Comparison of ENCODE assay signal across 9 cellular contexts in the genomic region with DNA sequence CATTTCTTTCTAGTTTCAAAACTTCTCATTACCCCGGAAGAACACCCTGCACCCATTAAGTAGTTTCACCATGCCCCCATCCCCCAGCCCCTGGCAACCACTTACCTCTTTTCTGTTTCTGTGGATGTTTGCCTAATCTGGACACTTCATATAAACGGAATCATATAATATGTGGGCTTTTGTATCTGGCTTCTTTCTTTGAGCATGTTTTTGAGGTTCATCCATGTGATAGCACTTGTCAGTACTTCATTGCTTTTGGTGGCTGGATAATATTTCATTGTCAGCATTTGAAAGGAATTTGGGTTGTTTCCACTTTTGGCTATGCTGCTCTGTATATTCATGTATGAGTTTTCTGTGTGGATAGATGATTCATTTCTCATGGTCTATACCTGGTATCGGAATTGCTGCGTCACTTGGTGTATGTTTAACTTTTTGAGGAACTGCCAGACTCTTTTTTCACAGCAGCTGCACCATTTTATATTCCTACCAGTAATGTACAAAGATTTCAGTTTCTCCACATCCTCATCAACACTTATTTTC. TPM values are rescaled to one million over a fixed set of nuclear protein-coding genes. Genes with fewer than 3 reads are reported as not detected.
DNase-seq lines count a peak whose midpoint lies in the region; ATAC-seq and TF ChIP-seq lines count a peak whose summit lies in the region.
"Had no signal": no experiment of that assay in that cellular context is flagged by ENCODE, and none has a peak within 500 bp of the region (broad histone marks: within the 10 kb centered on the region; RNA-seq: fewer than 3 reads in every experiment).

No MANE protein-coding gene starts in this region.

- H3K27ac ChIP-seq in mesendoderm (ENCODE audit: low read depth, low read length) (no peak overlapping the region), testis (no peak overlapping the region)

- no peak overlapping the region for H3K56ac ChIP-seq in mesendoderm (ENCODE audit: low read length)

- H3K36me3 Mint-ChIP-seq in activated B cell treated with CpG ODN at 0.5 μM for 24 hours (ENCODE audit: low read depth), result peaks cover 38% of the 10 kb centered on the region
- H3K36me3 Mint-ChIP-seq in naive thymus-derived CD8-positive, alpha-beta T cell, result peaks cover 3 to 32% (median 11%) of the 10 kb centered on the region in 3 donors

- no CpG with 5 or more reads among the region's 4 CpGs for WGBS in mesendoderm (ENCODE audit: extremely low coverage, insufficient coverage, low lambda C conversion rate)
- 76 to 83% methylated on average over 4 of the region's 4 CpGs for WGBS in testis, 2 donors

- H3K4me3 Mint-ChIP-seq in activated B cell treated with CpG ODN at 0.5 μM for 24 hours, result peak overlapping the region; percentile 79
- peak overlapping the region in 7 of 10 donors; percentile 1 to 69 (median 48) for H3K4me3 Mint-ChIP-seq in naive thymus-derived CD8-positive, alpha-beta T cell

- H2BK5ac ChIP-seq in mesendoderm (ENCODE audit: low read length), result no peak overlapping the region

- H4K5ac ChIP-seq in mesendoderm (ENCODE audit: low read length), result no peak overlapping the region

- no peaks in the 10 kb centered on the region for H3K4me1 ChIP-seq in mesendoderm (ENCODE audit: control insufficient read depth, low read depth, low read length)
- H3K4me1 ChIP-seq in testis, result peaks cover 3% of the 10 kb centered on the region

- POLR2A ChIA-PET in activated B cell treated with CpG ODN at 0.5 μM for 24 hours (lab: Charles Lee), result interaction anchor here (0.9 to 1.2 kb wide), 3 partner anchors 22 to 142 kb away, joined by 4 to 10 read pairs (median 5); a partner anchor contains a TSS
- POLR2A ChIA-PET in naive thymus-derived CD8-positive, alpha-beta T cell (lab: Charles Lee), result interaction anchor here (0.6 kb wide), 2 partner anchors 17 to 20 kb away, joined by 4 to 10 read pairs; no protein-coding TSS in a partner anchor

- no peaks in the 10 kb centered on the region for H3K27me3 Mint-ChIP-seq in activated B cell treated with CpG ODN at 0.5 μM for 24 hours
- H3K27me3 Mint-ChIP-seq in naive thymus-derived CD8-positive, alpha-beta T cell, result no peaks in the 10 kb centered on the region

- ATAC-seq in HG03060 (IDR thresholded peaks at IDR 0.05; ENCODE audit: low read depth, unreplicated experiment) (peak; percentile 74), activated B cell treated with CpG ODN at 0.5 μM for 24 hours (ENCODE audit: low read depth) (peak; percentile 79)
- ATAC-seq in naive thymus-derived CD8-positive, alpha-beta T cell, result no peak

- DNase-seq in activated CD4-positive, alpha-beta T cell treated with anti-CD3 and anti-CD28 coated beads for 48 hours, result peak; percentile 48
- DNase-seq in activated CD4-positive, alpha-beta T cell treated with anti-CD3 and anti-CD28 coated beads for 4 hours, result no peak
- DNase-seq in activated B cell treated with CpG ODN at 0.5 μM for 24 hours (no peak), mesendoderm (no peak), EL (no peak), testis (no peak)
- no peak for DNase-seq in naive thymus-derived CD8-positive, alpha-beta T cell

- peaks cover 2% of the 10 kb centered on the region for H3K79me1 ChIP-seq in mesendoderm (ENCODE audit: low read length)

- no peaks in the 10 kb centered on the region for H3K9me3 Mint-ChIP-seq in activated B cell treated with CpG ODN at 0.5 μM for 24 hours
- H3K9me3 Mint-ChIP-seq in naive thymus-derived CD8-positive, alpha-beta T cell, result no peaks in the 10 kb centered on the region

- no peak for TF ChIP-seq POLR2A in testis (IDR thresholded peaks at IDR 0.05)

- H3K27ac Mint-ChIP-seq in activated B cell treated with CpG ODN at 0.5 μM for 24 hours, result peak overlapping the region; percentile 95
- H3K27ac Mint-ChIP-seq in naive thymus-derived CD8-positive, alpha-beta T cell, result peak overlapping the region in 7 of 10 donors; percentile 0 to 84 (median 34)

- no peak overlapping the region for H3K4me3 ChIP-seq in mesendoderm (ENCODE audit: low read length)
- H3K4me3 ChIP-seq in testis, result no peak overlapping the region

- no peaks in the 10 kb centered on the region for H3K27me3 ChIP-seq in mesendoderm (ENCODE audit: insufficient read depth, low read length, poor library complexity)
- H3K27me3 ChIP-seq in testis, result no peaks in the 10 kb centered on the region

- peaks cover 70% of the 10 kb centered on the region for H3K4me1 Mint-ChIP-seq in activated B cell treated with CpG ODN at 0.5 μM for 24 hours
- peaks cover 28 to 77% (median 72%) of the 10 kb centered on the region in 4 donors for H3K4me1 Mint-ChIP-seq in naive thymus-derived CD8-positive, alpha-beta T cell

- H3K36me3 ChIP-seq in mesendoderm (ENCODE audit: control insufficient read depth, insufficient read depth, low read length), result peaks cover 6% of the 10 kb centered on the region
- no peaks in the 10 kb centered on the region for H3K36me3 ChIP-seq in testis (ENCODE audit: low read depth, missing control alignments)

- H3K9ac ChIP-seq in mesendoderm (ENCODE audit: low read length), result no peak overlapping the region

- no peaks in the 10 kb centered on the region for H3K79me2 ChIP-seq in mesendoderm (ENCODE audit: control insufficient read depth, insufficient read depth, low read length)

- intact Hi-C loops in activated B cell treated with CpG ODN at 0.5 μM for 24 hours (cut with micrococcal nuclease), result no loop called here
- intact Hi-C loops in testis (cut with DNase I; ENCODE audit: low total_unique reads), result no loop called here

- no peaks in the 10 kb centered on the region for H3K9me3 ChIP-seq in testis

- H3K18ac ChIP-seq in mesendoderm (ENCODE audit: low read length), result no peak overlapping the region

- H2AK5ac ChIP-seq in mesendoderm (ENCODE audit: low read length), result no peak overlapping the region

- no peak overlapping the region for H3K4me2 ChIP-seq in mesendoderm (ENCODE audit: low read length)

- TF ChIP-seq CTCF in activated B cell treated with CpG ODN at 0.5 μM for 24 hours (IDR thresholded peaks at IDR 0.05) (no peak), testis (IDR thresholded peaks at IDR 0.05) (no peak)

- no peak overlapping the region for H3K4ac ChIP-seq in mesendoderm (ENCODE audit: low read depth, low read length)

- H4K8ac ChIP-seq in mesendoderm (ENCODE audit: low read depth, low read length), result no peak overlapping the region

- H3K23ac ChIP-seq in mesendoderm (ENCODE audit: low read length), result no peak overlapping the region

- H2BK15ac ChIP-seq in mesendoderm (replicated peaks; ENCODE audit: low read depth), result no peak overlapping the region

- no peak overlapping the region for H2BK120ac ChIP-seq in mesendoderm (ENCODE audit: low read depth, low read length)

- CTCF ChIA-PET in activated B cell treated with CpG ODN at 0.5 μM for 24 hours (lab: Charles Lee), result no interaction called here

RNA-seq across cellular contexts. Expression of a gene that starts 30.0 kb away (rescaled TPM):
- total RNA-seq in activated B cell treated with CpG ODN at 0.5 μM for 24 hours, result not detected in 2 replicates
- total RNA-seq in naive thymus-derived CD8-positive, alpha-beta T cell, result not detected
- under 1 TPM; 0.06 to 0.25 (median 0.09) TPM for polyA plus RNA-seq in naive thymus-derived CD8-positive, alpha-beta T cell
- 0.04 TPM for polyA plus RNA-seq in mesendoderm (2013, experiment 1 of 2)
- polyA plus RNA-seq in mesendoderm (2013, experiment 2 of 2), result 0.04 TPM
- total RNA-seq in testis, result 1 to 10 TPM; 1.1 TPM
- polyA plus RNA-seq in testis (ENCODE audit: insufficient read depth, low read depth, low replicate concordance), result 0.98 TPM
- polyA plus RNA-seq: neural cell had no signal

Comparison
In these comparisons a context has a peak if more than half of its experiments do, and no peak if none do; other contexts are left out.
1. ATAC-seq: peak in HG03060 (single experiment) and activated B cell treated with CpG ODN at 0.5 μM for 24 hours (single experiment); none in naive thymus-derived CD8-positive, alpha-beta T cell (0 of 2).